ENCODE assay signal across 9 cellular contexts in genomic region chr18:75161629-75162028, GRCh38. TPM values are rescaled to one million over a fixed set of nuclear protein-coding genes. Genes with fewer than 3 reads are reported as not detected.
A peak's percentile ranks its signal among the peaks of the same experiment; 100 is the strongest.
DNase-seq lines count a peak whose midpoint lies in the region; ATAC-seq and TF ChIP-seq lines count a peak whose summit lies in the region.
"Had no signal": no experiment of that assay in that cellular context is flagged by ENCODE, and none has a peak within 500 bp of the region (broad histone marks: within the 10 kb centered on the region; RNA-seq: fewer than 3 reads in every experiment).

No MANE protein-coding gene starts in this region.

- H3K27ac Mint-ChIP-seq in T-helper 17 cell (no peak overlapping the region), progenitor cell of endocrine pancreas (no peak overlapping the region)

- H3K9me3 ChIP-seq in T-helper 17 cell (ENCODE audit: control insufficient read depth, low read length, poor library complexity, severe bottlenecking) = no peaks in the 10 kb centered on the region
- H3K9me3 ChIP-seq in sigmoid colon = no peaks in the 10 kb centered on the region

- H3K4me1 Mint-ChIP-seq in T-helper 17 cell (peaks cover 9% of the 10 kb centered on the region), progenitor cell of endocrine pancreas (ENCODE audit: low read depth) (peaks cover 5% of the 10 kb centered on the region)

- H3K27ac ChIP-seq in sigmoid colon = peak overlapping the region in 3 of 4 donors; percentile 54 to 73 (median 55)

- DNase-seq in stimulated activated CD4-positive, alpha-beta T cell treated with anti-CD3 and anti-CD28 coated beads, Interleukin-4, amount 100 ng/mL, for 1 hour = peak; percentile 7
- DNase-seq in stimulated activated CD4-positive, alpha-beta T cell treated with anti-CD3 and anti-CD28 coated beads, Interleukin-1b, Interleukin-23, amount 100 ng/mL, for 48 hours = no peak
- DNase-seq in Kasumi-1 (lab: John Stamatoyannopoulos, UW) = peak; percentile 78
- DNase-seq in T-helper 17 cell = no peak
- DNase-seq in epithelial cell of proximal tubule (ENCODE audit: low read depth) = no peak
- DNase-seq in sigmoid colon = no peak
- DNase-seq in progenitor cell of endocrine pancreas (ENCODE audit: low spot score, unreplicated experiment) = no peak

- 18 to 40% methylated on average over 11 of the region's 11 CpGs for WGBS in sigmoid colon, 2 donors

- peaks cover 0 to 34% (median 7%) of the 10 kb centered on the region in 4 donors for H3K4me1 ChIP-seq in sigmoid colon

- H3K4me3 Mint-ChIP-seq in T-helper 17 cell = peak overlapping the region; percentile 86
- H3K4me3 Mint-ChIP-seq in progenitor cell of endocrine pancreas (ENCODE audit: low read depth) = no peak overlapping the region

- intact Hi-C loops in sigmoid colon (cut with DNase I) = loop anchor here (5.0 kb wide), 1 partner anchor 504 kb away; no protein-coding TSS in a partner anchor

- peak; percentile 53 for ATAC-seq in T-helper 17 cell
- no peak for ATAC-seq in GM19023 (IDR thresholded peaks at IDR 0.05; ENCODE audit: unreplicated experiment)

- TF ChIP-seq POLR2A in sigmoid colon (IDR thresholded peaks at IDR 0.05) = no peak

- no peaks in the 10 kb centered on the region for H3K36me3 ChIP-seq in sigmoid colon

- no peak for TF ChIP-seq EP300 in sigmoid colon (IDR thresholded peaks at IDR 0.05)

- H3K4me3 ChIP-seq in epithelial cell of proximal tubule (ENCODE audit: low read depth, low read length) (peak overlapping the region; percentile 26), sigmoid colon (peak overlapping the region; percentile 21 to 47 (median 38))

- H3K36me3 Mint-ChIP-seq in T-helper 17 cell (ENCODE audit: low read depth) = no peaks in the 10 kb centered on the region
- no peaks in the 10 kb centered on the region for H3K36me3 Mint-ChIP-seq in progenitor cell of endocrine pancreas (ENCODE audit: insufficient read depth)
- H3K36me3 Mint-ChIP-seq: activated naive CD4-positive, alpha-beta T cell treated with anti-CD3 and anti-CD28 coated beads, Interleukin-2, amount 50 U/mL, for 72 hours had no signal

- peaks cover 25% of the 10 kb centered on the region for H3K27me3 Mint-ChIP-seq in T-helper 17 cell
- peaks cover 33% of the 10 kb centered on the region for H3K27me3 Mint-ChIP-seq in progenitor cell of endocrine pancreas

- H3K9me3 Mint-ChIP-seq in progenitor cell of endocrine pancreas (ENCODE audit: low read depth) = no peaks in the 10 kb centered on the region
- H3K9me3 Mint-ChIP-seq: activated naive CD4-positive, alpha-beta T cell treated with anti-CD3 and anti-CD28 coated beads, Interleukin-2, amount 50 U/mL, for 72 hours had no signal

- H3K27me3 ChIP-seq in sigmoid colon = no peaks in the 10 kb centered on the region

- no peak for TF ChIP-seq CTCF in epithelial cell of proximal tubule (conservative IDR thresholded peaks at IDR 0.05; ENCODE audit: low read depth, low read length)
- TF ChIP-seq CTCF in sigmoid colon (IDR thresholded peaks at IDR 0.05) = no peak
- TF ChIP-seq CTCF in progenitor cell of endocrine pancreas (IDR thresholded peaks at IDR 0.05; ENCODE audit: unreplicated experiment) = no peak

RNA-seq across cellular contexts. Expression of gene PTGR3, which starts 47.3 kb away (rescaled TPM):
- total RNA-seq in T-helper 17 cell (10 to 100 TPM; 20.8 to 25.1 TPM), epithelial cell of proximal tubule (7.8 and 11.8 TPM in 2 replicates), sigmoid colon (10 to 100 TPM; 24.3 to 33.8 (median 25.4) TPM), progenitor cell of endocrine pancreas (35.2 and 36.8 TPM in 2 replicates)
- polyA plus RNA-seq in sigmoid colon = 10 to 100 TPM; 22.7 to 31.8 (median 29.4) TPM

RNA-seq across cellular contexts. Expression of gene TSHZ1, which starts 49.0 kb away (rescaled TPM):
- total RNA-seq in T-helper 17 cell (10 to 100 TPM; 17.5 to 17.6 TPM), epithelial cell of proximal tubule (4.9 and 5.1 TPM in 2 replicates), sigmoid colon (10 to 100 TPM; 23.0 to 29.4 (median 27.9) TPM), progenitor cell of endocrine pancreas (16.9 and 17.1 TPM in 2 replicates)
- polyA plus RNA-seq in sigmoid colon = 1 to 10 TPM; 7.8 to 9.8 (median 8.8) TPM

Comparison
In these comparisons a context has a peak if more than half of its experiments do, and no peak if none do; other contexts are left out.
1. DNase-seq: peak in stimulated activated CD4-positive, alpha-beta T cell treated with anti-CD3 and anti-CD28 coated beads, Interleukin-4, amount 100 ng/mL, for 1 hour (single experiment) and Kasumi-1 (2 of 2); none in stimulated activated CD4-positive, alpha-beta T cell treated with anti-CD3 and anti-CD28 coated beads, Interleukin-1b, Interleukin-23, amount 100 ng/mL, for 48 hours (single experiment), T-helper 17 cell (0 of 3), epithelial cell of proximal tubule (single experiment), sigmoid colon (single experiment) and progenitor cell of endocrine pancreas (single experiment).